1 cellular context compared by ENCODE assay signal in the genomic region with DNA sequence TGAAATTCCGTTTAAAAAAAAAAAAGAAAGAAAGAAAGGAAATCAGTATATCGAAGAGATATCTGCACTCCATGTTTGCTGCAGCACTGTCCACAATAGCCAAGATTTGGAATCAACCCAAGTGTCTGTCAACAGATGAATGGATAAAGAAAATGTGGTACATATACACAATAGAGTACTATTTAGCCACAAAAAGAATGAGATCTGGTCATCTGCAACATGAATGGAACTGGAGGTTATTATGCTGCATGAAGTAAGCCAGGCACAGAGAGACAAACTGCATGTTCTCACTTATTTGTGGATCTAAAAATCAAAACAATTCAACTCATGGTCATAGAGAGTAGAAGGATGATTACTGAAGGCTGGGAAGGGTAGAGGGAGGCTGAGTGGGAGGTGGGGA.
TF ChIP-seq lines count a peak whose summit lies in the region.

No MANE protein-coding gene starts in this region.

TF ChIP-seq in SK-N-SH treated with all-trans-retinoic acid at 6 μM for 48 hours, 23 proteins besides CTCF, POLR2A, EP300 and RAD21 (continued from another document):
- TF ChIP-seq POU6F1 (CRISPR knock-in tag; IDR thresholded peaks at IDR 0.05; ENCODE audit: borderline replicate concordance, low read depth) (no peak), ZFP30 (CRISPR knock-in tag; IDR thresholded peaks at IDR 0.05) (no peak)
TF ChIP-seq in SK-N-SH treated with all-trans-retinoic acid at 6 μM for 48 hours: peak in this region for 2.
